In the genomic region with DNA sequence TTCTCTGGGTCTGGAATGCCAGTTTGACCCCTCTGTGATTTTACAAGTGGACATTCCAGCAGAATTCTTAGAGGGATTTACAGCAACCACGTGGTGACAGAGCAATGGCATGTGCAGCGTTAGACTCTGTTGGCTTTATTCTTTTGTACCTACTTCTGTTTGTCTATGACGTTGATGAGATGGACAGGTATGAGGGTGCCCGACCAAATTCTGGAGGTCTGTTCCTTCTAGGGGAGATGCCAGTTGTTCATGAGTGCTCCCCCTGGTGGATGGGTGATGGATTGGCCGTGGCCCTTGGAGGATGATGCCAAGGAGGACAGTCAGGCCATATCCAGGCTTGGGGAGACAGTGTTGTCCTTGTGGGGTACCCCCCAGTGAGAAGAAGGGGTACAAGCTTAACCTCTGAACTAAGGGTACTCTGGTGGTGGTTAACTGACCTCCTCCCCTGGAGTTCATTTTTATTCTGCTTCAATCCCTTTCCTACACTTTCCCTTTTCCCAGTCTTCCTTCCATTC, we compare ENCODE assay signal across 8 cellular contexts.
DNase-seq lines count a peak whose midpoint lies in the region; ATAC-seq and TF ChIP-seq lines count a peak whose summit lies in the region.

No MANE protein-coding gene starts in this region.

- ATAC-seq in HG03432 (IDR thresholded peaks at IDR 0.05; ENCODE audit: unreplicated experiment) = no peak

- peaks cover 7% of the 10 kb centered on the region for H3K36me3 ChIP-seq in right atrium auricular region

- H3K4me3 ChIP-seq in right atrium auricular region = no peak overlapping the region

- H3K27me3 ChIP-seq in right atrium auricular region = no peaks in the 10 kb centered on the region

- no peaks in the 10 kb centered on the region for H3K9me3 ChIP-seq in right atrium auricular region

- H3K4me1 ChIP-seq in right atrium auricular region = peaks cover 0 to 30% of the 10 kb centered on the region in 2 donors

- TF ChIP-seq CTCF in right atrium auricular region (IDR thresholded peaks at IDR 0.05) = peak; percentile 40 to 62

- no peak overlapping the region for H3K27ac ChIP-seq in right atrium auricular region

- DNase-seq in NCI-H2029 treated with DMSO at 0.1 percent for 48 hours (lab: John Stamatoyannopoulos, UW) (peak; percentile 20), NCI-H2029 (lab: John Stamatoyannopoulos, UW) (no peak), OCI-M1 (lab: John Stamatoyannopoulos, UW) (peak; percentile 55), activated T-helper 1 cell treated with Interleukin-2 at 50 U/mL for 16 hours (ENCODE audit: low read depth) (peak; percentile 32), right atrium auricular region (ENCODE audit: low spot score) (no peak), DMS79 (lab: John Stamatoyannopoulos, UW) (no peak)
- DNase-seq in stimulated activated CD4-positive, alpha-beta T cell treated with anti-CD3 and anti-CD28 coated beads, TNF-alpha, amount 100 ng/mL, for 48 hours (ENCODE audit: low read depth in 3 of 3) = peak; percentile 20 to 46 (median 41)

Comparison
In these comparisons a context has a peak if more than half of its experiments do, and no peak if none do; other contexts are left out.
1. DNase-seq: peak in NCI-H2029 treated with DMSO at 0.1 percent for 48 hours (single experiment), OCI-M1 (single experiment), activated T-helper 1 cell treated with Interleukin-2 at 50 U/mL for 16 hours (single experiment) and stimulated activated CD4-positive, alpha-beta T cell treated with anti-CD3 and anti-CD28 coated beads, TNF-alpha, amount 100 ng/mL, for 48 hours (3 of 3); none in NCI-H2029 (single experiment), right atrium auricular region (single experiment) and DMS79 (single experiment).